Comparison of ENCODE assay signal across 8 cellular contexts in the genomic region with DNA sequence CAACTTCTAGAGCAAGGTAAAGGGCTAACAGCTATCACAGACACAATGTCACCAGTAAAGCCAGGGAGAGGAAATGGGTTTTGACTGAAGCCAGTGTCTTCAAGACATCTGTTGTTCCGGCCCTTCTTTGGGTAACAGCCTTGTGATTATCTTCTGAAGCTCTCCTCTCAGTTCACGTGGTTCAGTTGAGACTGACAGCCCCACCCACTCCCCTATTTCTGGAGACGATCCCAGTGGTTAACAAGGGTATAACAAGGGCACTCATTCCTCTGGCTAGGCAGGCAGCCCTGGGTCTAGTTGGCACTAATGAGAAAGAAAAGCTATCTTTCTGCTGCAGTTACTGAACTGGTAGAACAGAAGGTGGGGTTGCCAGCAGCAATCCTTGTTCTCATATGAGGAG. TPM values are rescaled to one million over a fixed set of nuclear protein-coding genes. Genes with fewer than 3 reads are reported as not detected.
DNase-seq lines count a peak whose midpoint lies in the region; ATAC-seq, FAIRE-seq and TF ChIP-seq lines count a peak whose summit lies in the region.

No MANE protein-coding gene starts in this region.

- H3K4me3 ChIP-seq in HUES64 (ENCODE audit: low read length) (no peak overlapping the region), astrocyte (ENCODE audit: insufficient read depth, low read depth, low read length) (no peak overlapping the region)

- H3K27me3 ChIP-seq in HUES64 (ENCODE audit: insufficient read depth, low read length) (no peaks in the 10 kb centered on the region), astrocyte (ENCODE audit: insufficient read depth, low read length) (no peaks in the 10 kb centered on the region)

- peak; percentile 27 for DNase-seq in GDM1 (lab: John Stamatoyannopoulos, UW)
- peak; percentile 67 for DNase-seq in T-helper 2 cell treated with Interferon-gamma antibody and Interleukin-4, amounts not matched to agents 5 μg/mL and 100 μg/mL, for 36 hours (ENCODE audit: low spot score)
- no peak for DNase-seq in astrocyte (ENCODE audit: low read depth)
- DNase-seq in iPS-NIHi11 (ENCODE audit: low spot score) = peak; percentile 72
- DNase-seq in stimulated activated CD4-positive, alpha-beta T cell treated with anti-CD3 and anti-CD28 coated beads, Interleukin-2, amount 100 ng/mL, for 4 hours (ENCODE audit: low read depth) = peak; percentile 45
- DNase-seq in NCI-H1048 (lab: John Stamatoyannopoulos, UW) = no peak

- H3K4me1 Mint-ChIP-seq in T-helper 2 cell treated with Interferon-gamma antibody and Interleukin-4, amounts not matched to agents 5 μg/mL and 100 μg/mL, for 36 hours (ENCODE audit: low read depth) = peaks cover 68% of the 10 kb centered on the region
- peaks cover 10% of the 10 kb centered on the region for H3K4me1 Mint-ChIP-seq in astrocyte (ENCODE audit: low read depth, unreplicated experiment)

- H3K79me2 ChIP-seq in astrocyte (ENCODE audit: insufficient read depth, low read length) = peaks cover 11% of the 10 kb centered on the region

- H3K36me3 Mint-ChIP-seq in T-helper 2 cell treated with Interferon-gamma antibody and Interleukin-4, amounts not matched to agents 5 μg/mL and 100 μg/mL, for 36 hours (ENCODE audit: low read depth) = peaks cover 21% of the 10 kb centered on the region
- H3K36me3 Mint-ChIP-seq in astrocyte (ENCODE audit: low read depth, unreplicated experiment) = no peaks in the 10 kb centered on the region

- H3K36me3 ChIP-seq in HUES64 (ENCODE audit: insufficient read depth, low read length) = no peaks in the 10 kb centered on the region
- H3K36me3 ChIP-seq in astrocyte (ENCODE audit: insufficient read depth, low read length) = no peaks in the 10 kb centered on the region

- H3K4me1 ChIP-seq in HUES64 (ENCODE audit: insufficient read depth, low read length) (peaks cover 53% of the 10 kb centered on the region), astrocyte (ENCODE audit: insufficient read depth, low read length) (no peaks in the 10 kb centered on the region)

- H3K4me2 ChIP-seq in astrocyte (ENCODE audit: low read length) = no peak overlapping the region

- H3K4me3 Mint-ChIP-seq in T-helper 2 cell treated with Interferon-gamma antibody and Interleukin-4, amounts not matched to agents 5 μg/mL and 100 μg/mL, for 36 hours = peak overlapping the region; percentile 73
- H3K4me3 Mint-ChIP-seq in astrocyte (ENCODE audit: unreplicated experiment) = no peak overlapping the region

- no peaks in the 10 kb centered on the region for H3K27me3 Mint-ChIP-seq in T-helper 2 cell treated with Interferon-gamma antibody and Interleukin-4, amounts not matched to agents 5 μg/mL and 100 μg/mL, for 36 hours (ENCODE audit: low read depth)
- H3K27me3 Mint-ChIP-seq in astrocyte (ENCODE audit: low read depth, unreplicated experiment) = no peaks in the 10 kb centered on the region

- H3K9ac ChIP-seq in HUES64 (ENCODE audit: low read depth, low read length) (no peak overlapping the region), astrocyte (ENCODE audit: low read length) (no peak overlapping the region)

- no peak for FAIRE-seq in astrocyte (lab: Jason Lieb, UNC)

- H3K9me3 ChIP-seq in HUES64 (ENCODE audit: insufficient read depth, low read depth, low read length) (no peaks in the 10 kb centered on the region), astrocyte (ENCODE audit: insufficient read depth, low read depth, low read length) (no peaks in the 10 kb centered on the region)

- 29% methylated on average over 3 of the region's 3 CpGs for WGBS in HUES64

- H4K20me1 ChIP-seq in astrocyte (ENCODE audit: insufficient read depth, low read length) = peaks cover 15% of the 10 kb centered on the region

- H3K9me3 Mint-ChIP-seq in T-helper 2 cell treated with Interferon-gamma antibody and Interleukin-4, amounts not matched to agents 5 μg/mL and 100 μg/mL, for 36 hours = peaks cover 6% of the 10 kb centered on the region
- no peaks in the 10 kb centered on the region for H3K9me3 Mint-ChIP-seq in astrocyte (ENCODE audit: unreplicated experiment)

- no peak overlapping the region for H2AFZ ChIP-seq in astrocyte (ENCODE audit: low read depth, low read length)

- ATAC-seq in GM21528 (IDR thresholded peaks at IDR 0.05; ENCODE audit: low FRiP score, unreplicated experiment) = peak; percentile 78

- peak overlapping the region; percentile 53; the same call in 1 of the 2 replicates for H3K27ac ChIP-seq in HUES64 (ENCODE audit: low read depth, low read length)
- H3K27ac ChIP-seq in astrocyte (ENCODE audit: low read depth, low read length) = no peak overlapping the region

- TF ChIP-seq CTCF in astrocyte (IDR thresholded peaks at IDR 0.05; ENCODE audit: insufficient read depth, low read depth, low read length) = peak; percentile 11

- H3K27ac Mint-ChIP-seq in T-helper 2 cell treated with Interferon-gamma antibody and Interleukin-4, amounts not matched to agents 5 μg/mL and 100 μg/mL, for 36 hours = peak overlapping the region; percentile 80
- no peak overlapping the region for H3K27ac Mint-ChIP-seq in astrocyte (ENCODE audit: unreplicated experiment)

RNA-seq across cellular contexts. Expression of a gene that starts 6.9 kb away (rescaled TPM):
- polyA plus RNA-seq in HUES64 (2013, experiment 1 of 2) = 14.5 TPM
- polyA plus RNA-seq in HUES64 (2013, experiment 2 of 2) = 13.4 TPM
- 43.7 and 43.8 TPM in 2 replicates for total RNA-seq in astrocyte

RNA-seq across cellular contexts. Expression of a gene that starts 53.5 kb away (rescaled TPM):
- 4.3 TPM for polyA plus RNA-seq in HUES64 (2013, experiment 1 of 2)
- 4.6 TPM for polyA plus RNA-seq in HUES64 (2013, experiment 2 of 2)
- 18.0 and 20.4 TPM in 2 replicates for total RNA-seq in astrocyte

Comparison
In these comparisons a context has a peak if more than half of its experiments do, and no peak if none do; other contexts are left out.
1. DNase-seq: peak in GDM1 (single experiment), T-helper 2 cell treated with Interferon-gamma antibody and Interleukin-4, amounts not matched to agents 5 μg/mL and 100 μg/mL, for 36 hours (single experiment), iPS-NIHi11 (single experiment) and stimulated activated CD4-positive, alpha-beta T cell treated with anti-CD3 and anti-CD28 coated beads, Interleukin-2, amount 100 ng/mL, for 4 hours (single experiment); none in astrocyte (single experiment) and NCI-H1048 (single experiment).